24 cellular contexts compared by ENCODE assay signal in genomic region chr10:79053081-79053434, GRCh38. TPM values are rescaled to one million over a fixed set of nuclear protein-coding genes. Genes with fewer than 3 reads are reported as not detected.
DNase-seq lines count a peak whose midpoint lies in the region; ATAC-seq, FAIRE-seq and TF ChIP-seq lines count a peak whose summit lies in the region.
"Had no signal": no experiment of that assay in that cellular context is flagged by ENCODE, and none has a peak within 500 bp of the region (broad histone marks: within the 10 kb centered on the region; RNA-seq: fewer than 3 reads in every experiment).

No MANE protein-coding gene starts in this region.

- H3K4me1 Mint-ChIP-seq in activated CD8-positive, alpha-beta T cell treated with anti-CD3 and anti-CD28 coated beads for 36 hours (ENCODE audit: low read depth) = peaks cover 32% of the 10 kb centered on the region
- H3K4me1 Mint-ChIP-seq in activated CD8-positive, alpha-beta T cell treated with anti-CD3 and anti-CD28 coated beads, Interleukin-2, amount 10 ng/mL, durations not matched to agents 7 days and 5 days (ENCODE audit: low read depth) = peaks cover 25% of the 10 kb centered on the region
- H3K4me1 Mint-ChIP-seq in WTC11 = peaks cover 58% of the 10 kb centered on the region

- H3K4me2 ChIP-seq in HepG2 (ENCODE audit: low read depth, low read length) = 0 out of 2 replicates have a peak overlapping the region, but pooled peaks have one; percentile 5

- no peak overlapping the region for H3K4me3 Mint-ChIP-seq in activated CD8-positive, alpha-beta T cell treated with anti-CD3 and anti-CD28 coated beads for 36 hours
- no peak overlapping the region for H3K4me3 Mint-ChIP-seq in activated CD8-positive, alpha-beta T cell treated with anti-CD3 and anti-CD28 coated beads, Interleukin-2, amount 10 ng/mL, durations not matched to agents 7 days and 5 days
- no peak overlapping the region for H3K4me3 Mint-ChIP-seq in WTC11
- H3K4me3 Mint-ChIP-seq: B cell had no signal

- peaks cover 85% of the 10 kb centered on the region for H3K4me1 ChIP-seq in HepG2 (ENCODE audit: insufficient read depth, low read length)
- peaks cover 16% of the 10 kb centered on the region for H3K4me1 ChIP-seq in suprapubic skin

- no peaks in the 10 kb centered on the region for H4K20me1 ChIP-seq in HepG2 (ENCODE audit: insufficient read depth, low read length)

- no peak for TF ChIP-seq POLR2A in HepG2 (IDR thresholded peaks at IDR 0.05; ENCODE audit: insufficient read depth in 1 of 2, low read depth in 2 of 2, low read length in 2 of 2)
- no peak for TF ChIP-seq POLR2A in suprapubic skin (IDR thresholded peaks at IDR 0.05)

- no peak overlapping the region for H3K27ac Mint-ChIP-seq in activated CD8-positive, alpha-beta T cell treated with anti-CD3 and anti-CD28 coated beads for 36 hours
- no peak overlapping the region for H3K27ac Mint-ChIP-seq in activated CD8-positive, alpha-beta T cell treated with anti-CD3 and anti-CD28 coated beads, Interleukin-2, amount 10 ng/mL, durations not matched to agents 7 days and 5 days
- H3K27ac Mint-ChIP-seq in WTC11 = no peak overlapping the region
- H3K27ac Mint-ChIP-seq: B cell, IgD-negative memory B cell had no signal

- H3K9me3 Mint-ChIP-seq in activated CD8-positive, alpha-beta T cell treated with anti-CD3 and anti-CD28 coated beads for 36 hours = no peaks in the 10 kb centered on the region
- H3K9me3 Mint-ChIP-seq in activated CD8-positive, alpha-beta T cell treated with anti-CD3 and anti-CD28 coated beads, Interleukin-2, amount 10 ng/mL, durations not matched to agents 7 days and 5 days (ENCODE audit: insufficient read depth) = no peaks in the 10 kb centered on the region
- H3K9me3 Mint-ChIP-seq in WTC11 = no peaks in the 10 kb centered on the region
- H3K9me3 Mint-ChIP-seq: IgD-negative memory B cell had no signal

- WGBS in HepG2 (ENCODE audit: low lambda C conversion rate) = 96% methylated on average over 2 of the region's 4 CpGs
- 100% methylated on average over 1 of the region's 4 CpGs for WGBS in suprapubic skin

- ATAC-seq in activated CD8-positive, alpha-beta T cell treated with anti-CD3 and anti-CD28 coated beads for 36 hours = no peak
- no peak for ATAC-seq in activated CD8-positive, alpha-beta T cell treated with anti-CD3 and anti-CD28 coated beads, Interleukin-2, amount 10 ng/mL, durations not matched to agents 7 days and 5 days
- ATAC-seq in WTC11 = no peak
- no peak for ATAC-seq in HepG2
- no peak for ATAC-seq in HG02759 (IDR thresholded peaks at IDR 0.05; ENCODE audit: unreplicated experiment)

- no peak overlapping the region for H3K9ac ChIP-seq in HepG2 (ENCODE audit: insufficient read depth, low read depth, low read length)
- H3K9ac ChIP-seq: GM23248 had no signal

- H3K27ac ChIP-seq in HepG2 (ENCODE audit: extremely low read length, insufficient read depth, low read length) (no peak overlapping the region), suprapubic skin (no peak overlapping the region)
- H3K27ac ChIP-seq: GM23248, Peyer's patch had no signal

- no peaks in the 10 kb centered on the region; a peak in 2 of 5 replicates for H3K27me3 ChIP-seq in HepG2 (ENCODE audit: control insufficient read depth in 1 of 2, insufficient read depth in 2 of 2, low read length in 2 of 2)
- no peaks in the 10 kb centered on the region for H3K27me3 ChIP-seq in suprapubic skin
- H3K27me3 ChIP-seq: Peyer's patch had no signal

- POLR2A ChIA-PET in activated CD8-positive, alpha-beta T cell treated with anti-CD3 and anti-CD28 coated beads for 36 hours (lab: Charles Lee) = no interaction called here
- POLR2A ChIA-PET in activated CD8-positive, alpha-beta T cell treated with anti-CD3 and anti-CD28 coated beads, Interleukin-2, amount 10 ng/mL, durations not matched to agents 7 days and 5 days (lab: Charles Lee) = no interaction called here
- POLR2A ChIA-PET in WTC11 (lab: Charles Lee) = no interaction called here
- POLR2A ChIA-PET in HepG2 (lab: Yijun Ruan, JAX) = interaction anchor here (1.1 to 1.8 kb wide), 2 partner anchors 55 to 80 kb away, joined by 3 to 10 read pairs; no protein-coding TSS in a partner anchor

- no TSS peak for BruUV-seq in HepG2 (replicated peaks; lab: Mats Ljungman, UMichigan)

- peak; percentile 26 for FAIRE-seq in HepG2 (lab: Jason Lieb, UNC)
- FAIRE-seq: G401.6, GM19239, HTR-8/SVneo had no signal

- no peaks in the 10 kb centered on the region for H3K27me3 Mint-ChIP-seq in activated CD8-positive, alpha-beta T cell treated with anti-CD3 and anti-CD28 coated beads for 36 hours
- H3K27me3 Mint-ChIP-seq in activated CD8-positive, alpha-beta T cell treated with anti-CD3 and anti-CD28 coated beads, Interleukin-2, amount 10 ng/mL, durations not matched to agents 7 days and 5 days (ENCODE audit: low read depth) = no peaks in the 10 kb centered on the region
- peaks cover 17% of the 10 kb centered on the region for H3K27me3 Mint-ChIP-seq in WTC11 (ENCODE audit: low read depth)

- no peak for TF ChIP-seq RAD21 in HepG2 (CRISPR knock-in tag; IDR thresholded peaks at IDR 0.05)

- CTCF ChIA-PET in activated CD8-positive, alpha-beta T cell treated with anti-CD3 and anti-CD28 coated beads for 36 hours (lab: Charles Lee) = interaction anchor here (2.2 kb wide), 1 partner anchor 10 kb away, joined by 7 read pairs; no protein-coding TSS in a partner anchor
- CTCF ChIA-PET in activated CD8-positive, alpha-beta T cell treated with anti-CD3 and anti-CD28 coated beads, Interleukin-2, amount 10 ng/mL, durations not matched to agents 7 days and 5 days (lab: Charles Lee) = interaction anchor here (1.4 kb wide), 1 partner anchor 11 kb away, joined by 5 read pairs; no protein-coding TSS in a partner anchor
- CTCF ChIA-PET in WTC11 (lab: Charles Lee) = interaction anchor here (1.4 to 1.7 kb wide), 2 partner anchors 79 to 115 kb away, joined by 3 to 15 read pairs; no protein-coding TSS in a partner anchor
- CTCF ChIA-PET in HepG2 (lab: Yijun Ruan, JAX; ENCODE audit: low intra/inter-chr PET ratio, low total read pairs) = no interaction called here

- H3K9me3 ChIP-seq in HepG2 (ENCODE audit: low read length) = no peaks in the 10 kb centered on the region
- no peaks in the 10 kb centered on the region for H3K9me3 ChIP-seq in suprapubic skin
- H3K9me3 ChIP-seq: Peyer's patch had no signal

- no peak overlapping the region for H2AFZ ChIP-seq in HepG2 (ENCODE audit: low read length)
- H2AFZ ChIP-seq: GM23248 had no signal

- no peak for TF ChIP-seq EP300 in HepG2 (IDR thresholded peaks at IDR 0.05; ENCODE audit: low read depth in 2 of 2, low read length in 2 of 2)
- 0 out of 2 replicates have a peak, but pooled peaks have one; percentile 2 for TF ChIP-seq EP300 in HepG2 (CRISPR knock-in tag; IDR thresholded peaks at IDR 0.05; ENCODE audit: borderline replicate concordance)
- TF ChIP-seq EP300 in suprapubic skin (IDR thresholded peaks at IDR 0.05) = no peak

- DNase-seq in activated CD8-positive, alpha-beta T cell treated with anti-CD3 and anti-CD28 coated beads for 36 hours = peak; percentile 0
- no peak for DNase-seq in activated CD8-positive, alpha-beta T cell treated with anti-CD3 and anti-CD28 coated beads, Interleukin-2, amount 10 ng/mL, durations not matched to agents 7 days and 5 days
- DNase-seq in WTC11 (ENCODE audit: low spot score) = peak; percentile 2
- no peak for DNase-seq in HepG2 (ENCODE audit: low spot score)
- peak; percentile 29 to 35 for DNase-seq in suprapubic skin (ENCODE audit: low spot score in 2 of 2)
- no peak for DNase-seq in NOMO-1 (lab: John Stamatoyannopoulos, UW; ENCODE audit: unreplicated experiment in 2 of 2)
- no peak for DNase-seq in LoVo (ENCODE audit: low spot score)
- DNase-seq: 8988T, Karpas-422, MM.1S, NCI-H1092, NCI-H146, NCI-H2081 treated with DMSO at 0.1 percent for 48 hours, NCI-H446 treated with DMSO at 0.1 percent for 48 hours, NCI-H69, Right ventricle myocardium superior had no signal

- H3K36me3 Mint-ChIP-seq in activated CD8-positive, alpha-beta T cell treated with anti-CD3 and anti-CD28 coated beads for 36 hours (ENCODE audit: low read depth) = no peaks in the 10 kb centered on the region
- no peaks in the 10 kb centered on the region for H3K36me3 Mint-ChIP-seq in activated CD8-positive, alpha-beta T cell treated with anti-CD3 and anti-CD28 coated beads, Interleukin-2, amount 10 ng/mL, durations not matched to agents 7 days and 5 days (ENCODE audit: low read depth)
- H3K36me3 Mint-ChIP-seq in WTC11 = no peaks in the 10 kb centered on the region
- H3K36me3 Mint-ChIP-seq: IgD-negative memory B cell had no signal

- intact Hi-C loops in activated CD8-positive, alpha-beta T cell treated with anti-CD3 and anti-CD28 coated beads for 36 hours (cut with micrococcal nuclease) = no loop called here
- intact Hi-C loops in HepG2 (cut with micrococcal nuclease; ENCODE audit: unreplicated experiment) = loop anchor here (10.0 kb wide), 1 partner anchor 278 kb away; no protein-coding TSS in a partner anchor

- H3K79me2 ChIP-seq in HepG2 (ENCODE audit: insufficient read depth, low read length) = no peaks in the 10 kb centered on the region

- TF ChIP-seq CTCF in activated CD8-positive, alpha-beta T cell treated with anti-CD3 and anti-CD28 coated beads for 36 hours (IDR thresholded peaks at IDR 0.05) = no peak
- TF ChIP-seq CTCF in WTC11 (IDR thresholded peaks at IDR 0.05) (no peak), HepG2 (CRISPR knock-in tag; IDR thresholded peaks at IDR 0.05) (no peak), suprapubic skin (IDR thresholded peaks at IDR 0.05) (no peak)

- H3K36me3 ChIP-seq in HepG2 (replicated peaks in 1 of 2; ENCODE audit: control insufficient read depth in 1 of 2, insufficient read depth in 2 of 2, low read length in 2 of 2) (no peaks in the 10 kb centered on the region), suprapubic skin (no peaks in the 10 kb centered on the region)
- H3K36me3 ChIP-seq: Peyer's patch had no signal

- in situ Hi-C loops in HepG2 (cut with HindIII; ENCODE audit: extremely low pct_ligation_motif_present, low pct_unique_long_range_greater_than_20kb) = loop anchor here (5.0 kb wide), 1 partner anchor 76 kb away; no protein-coding TSS in a partner anchor

- H3K4me3 ChIP-seq in HepG2 (replicated peaks in 1 of 3; ENCODE audit: insufficient read depth in 1 of 3, low read depth in 2 of 3, low read length in 3 of 3) = no peak overlapping the region
- no peak overlapping the region for H3K4me3 ChIP-seq in suprapubic skin
- H3K4me3 ChIP-seq: GM23248, Peyer's patch had no signal

RNA-seq across cellular contexts. Expression of gene ZMIZ1, which starts 15.7 kb away (rescaled TPM):
- total RNA-seq in activated CD8-positive, alpha-beta T cell treated with anti-CD3 and anti-CD28 coated beads for 36 hours = 10 to 100 TPM; 46.5 to 52.2 TPM
- total RNA-seq in activated CD8-positive, alpha-beta T cell treated with anti-CD3 and anti-CD28 coated beads, Interleukin-2, amount 10 ng/mL, durations not matched to agents 7 days and 5 days = 10 to 100 TPM; 39.9 to 40.6 TPM
- total RNA-seq in WTC11 (2021) (34.3 to 44.4 TPM (median 35.2 TPM) in 3 replicates), HepG2 (2016; rRNA removed; fragmentation: Illumina TruSeq; extraction: Trizol) (5.3 and 11.0 TPM in 2 replicates), suprapubic skin (100 to 1,000 TPM in 1 of 4 donors, 10 to 100 TPM in 3; 71.9 to 104 (median 79.5) TPM)
- 2.3 and 2.6 TPM in 2 replicates for total RNA-seq in HepG2 (2016; cell fraction: cytosol; rRNA removed; fragmentation: Illumina TruSeq; extraction: Trizol; ENCODE audit: low read depth)
- total RNA-seq in HepG2 (2016; cell fraction: insoluble cytoplasmic fraction; rRNA removed; fragmentation: Illumina TruSeq; extraction: Trizol) = 5.2 and 10.5 TPM in 2 replicates
- total RNA-seq in HepG2 (2016; cell fraction: membrane; rRNA removed; fragmentation: Illumina TruSeq; extraction: Trizol) = 7.0 and 7.7 TPM in 2 replicates
- total RNA-seq in HepG2 (2016; cell fraction: nucleus; rRNA removed; fragmentation: Illumina TruSeq; extraction: Trizol) = 9.9 and 13.1 TPM in 2 replicates
- 8.8 and 10.2 TPM in 2 replicates for polyA plus RNA-seq in HepG2 (2011; rRNA removed)
- polyA plus RNA-seq in HepG2 (2011; cell fraction: cytosol; rRNA removed) = 7.4 TPM in 2 replicates
- 42.1 and 46.0 TPM in 2 replicates for polyA plus RNA-seq in HepG2 (2011; cell fraction: nucleus; rRNA removed)
- polyA plus RNA-seq in HepG2 (2012) = 22.4 and 32.5 TPM in 2 replicates
- polyA plus RNA-seq in HepG2 (2016; cell fraction: cytosol; fragmentation: Illumina TruSeq; extraction: Trizol; ENCODE audit: low read depth) = 0.69 and 1.1 TPM in 2 replicates
- polyA plus RNA-seq in HepG2 (2016; cell fraction: insoluble cytoplasmic fraction; fragmentation: Illumina TruSeq; extraction: Trizol; ENCODE audit: low read depth) = 16.0 and 20.6 TPM in 2 replicates
- 2.4 and 3.8 TPM in 2 replicates for polyA plus RNA-seq in HepG2 (2016; cell fraction: membrane; fragmentation: Illumina TruSeq; extraction: Trizol; ENCODE audit: low read depth)
- polyA plus RNA-seq in HepG2 (2016; cell fraction: nucleus; fragmentation: Illumina TruSeq; extraction: Trizol; ENCODE audit: insufficient read depth, low read depth) = 25.8 and 26.9 TPM in 2 replicates
- 7.8 and 28.6 TPM in 2 replicates for polyA minus RNA-seq in HepG2 (2011; rRNA and poly(A)+ RNA removed; ENCODE audit: low replicate concordance)
- polyA minus RNA-seq in HepG2 (2011; cell fraction: cytosol; rRNA and poly(A)+ RNA removed) = 19.5 and 20.1 TPM in 2 replicates
- polyA minus RNA-seq in HepG2 (2011; cell fraction: nucleus; rRNA and poly(A)+ RNA removed) = 27.4 and 29.2 TPM in 2 replicates

Comparison
In these comparisons a context has a peak if more than half of its experiments do, and no peak if none do; other contexts are left out.
1. DNase-seq: peak in activated CD8-positive, alpha-beta T cell treated with anti-CD3 and anti-CD28 coated beads for 36 hours (single experiment), WTC11 (single experiment) and suprapubic skin (2 of 2); none in activated CD8-positive, alpha-beta T cell treated with anti-CD3 and anti-CD28 coated beads, Interleukin-2, amount 10 ng/mL, durations not matched to agents 7 days and 5 days (single experiment), HepG2 (single experiment), NOMO-1 (0 of 2) and LoVo (single experiment).